19 cellular contexts compared by ENCODE assay signal in genomic region chr3:30180305-30181275, GRCh38.
DNase-seq lines count a peak whose midpoint lies in the region; FAIRE-seq and TF ChIP-seq lines count a peak whose summit lies in the region.
"Had no signal": no experiment of that assay in that cellular context is flagged by ENCODE, and none has a peak within 500 bp of the region (broad histone marks: within the 10 kb centered on the region; RNA-seq: fewer than 3 reads in every experiment).

No MANE protein-coding gene starts in this region.

- 88% methylated on average over 5 of the region's 5 CpGs; no CpG with 5 or more reads in 1 of the 2 experiments for WGBS in H1 (ENCODE audit: extremely low coverage in 1 of 2, insufficient coverage in 1 of 2, insufficient read length in 1 of 2, insufficient replicate concordance in 2 of 2, low coverage in 1 of 2, low lambda C conversion rate in 2 of 2, missing lambda C conversion rate in 1 of 2), 2 experiments

- H3K27me3 ChIP-seq in H1 (replicated peaks in 1 of 4; ENCODE audit: control insufficient read depth in 3 of 4, extremely low read depth in 1 of 4, insufficient read depth in 3 of 4, low read length in 3 of 4) (no peaks in the 10 kb centered on the region), osteoblast (ENCODE audit: insufficient read depth, low read length) (no peaks in the 10 kb centered on the region), vagina (no peaks in the 10 kb centered on the region)
- H3K27me3 ChIP-seq: cardiac muscle cell, gastrocnemius medialis, tibial artery had no signal

- H4K91ac ChIP-seq in H1 (replicated peaks; ENCODE audit: insufficient read length, low read length), result no peak overlapping the region

- no peak for TF ChIP-seq RAD21 in H1 (IDR thresholded peaks at IDR 0.05 in 1 of 2, conservative IDR thresholded peaks at IDR 0.05 in 1 of 2; ENCODE audit: low read depth in 2 of 2, low read length in 2 of 2)

- no peak overlapping the region for H4K8ac ChIP-seq in H1 (ENCODE audit: extremely low read depth, insufficient read depth, low read length)

- no peak for TF ChIP-seq CTCF in H1 (IDR thresholded peaks at IDR 0.05; ENCODE audit: control extremely low read depth in 1 of 3, insufficient read depth in 1 of 3, low read depth in 1 of 3, low read length in 3 of 3)
- TF ChIP-seq CTCF in osteoblast (IDR thresholded peaks at IDR 0.05; ENCODE audit: extremely low read depth, low read depth, low read length), result no peak
- no peak for TF ChIP-seq CTCF in vagina (IDR thresholded peaks at IDR 0.05)
- no peak for TF ChIP-seq CTCF in glutamatergic neuron (IDR thresholded peaks at IDR 0.05; ENCODE audit: partially characterized antibody, unreplicated experiment)

- intact Hi-C loops in vagina (cut with DNase I), result no loop called here

- H2BK15ac ChIP-seq in H1 (ENCODE audit: low read length), result no peak overlapping the region

- no peaks in the 10 kb centered on the region for H3K4me1 ChIP-seq in H1 (replicated peaks in 1 of 4; ENCODE audit: control insufficient read depth in 3 of 4, insufficient read depth in 4 of 4, low read length in 3 of 4)
- H3K4me1 ChIP-seq in osteoblast (ENCODE audit: insufficient read depth, low read length), result peaks cover 7% of the 10 kb centered on the region
- H3K4me1 ChIP-seq in vagina, result no peaks in the 10 kb centered on the region
- H3K4me1 ChIP-seq: gastrocnemius medialis, tibial artery had no signal

- FAIRE-seq in H1 (lab: Jason Lieb, UNC), result no peak

- no peak overlapping the region for H2BK5ac ChIP-seq in H1 (ENCODE audit: low read depth, low read length)

- TF ChIP-seq EP300 in H1 (IDR thresholded peaks at IDR 0.05; ENCODE audit: borderline replicate concordance in 1 of 2, low read depth in 2 of 2, low read length in 2 of 2), result no peak

- DNase-seq in HCEC 1CT (peak; percentile 57), NOMO-1 treated with dmso at 0.1 percent for 144 hours (lab: John Stamatoyannopoulos, UW; ENCODE audit: unreplicated experiment) (peak; percentile 51), H1 (ENCODE audit: low read depth in 1 of 2, low spot score in 2 of 2) (no peak), osteoblast (ENCODE audit: insufficient read length, low spot score, missing footprints) (peak; percentile 31), cerebellar nuclear complex (lab: John Stamatoyannopoulos, UW) (no peak), vagina (ENCODE audit: extremely low spot score in 2 of 2) (no peak), glutamatergic neuron (no peak)
- DNase-seq: activated CD4-positive, alpha-beta T cell treated with anti-CD3 and anti-CD28 coated beads for 4 hours; activated T-cell treated with anti-CD3 and anti-CD28 coated beads for 4 hours; CD4-positive, alpha-beta T cell; DND-41; effector memory CD4-positive, alpha-beta T cell; gastrocnemius medialis; NCI-H2029; NCI-H748 treated with DMSO at 0.1 percent for 48 hours; stimulated activated CD4-positive, alpha-beta T cell treated with anti-CD3 and anti-CD28 coated beads, Interleukin-4, amount 100 ng/mL, for 24 hours; tibial artery had no signal

- no peaks in the 10 kb centered on the region for H3K36me3 Mint-ChIP-seq in glutamatergic neuron (ENCODE audit: unreplicated experiment)

- H3K4me2 ChIP-seq in H1 (ENCODE audit: insufficient read depth in 1 of 2, low read depth in 2 of 2, low read length in 2 of 2), result no peak overlapping the region
- H3K4me2 ChIP-seq in osteoblast (ENCODE audit: insufficient read depth, low read length), result peak overlapping the region; percentile 22

- no peaks in the 10 kb centered on the region for H3K9me3 Mint-ChIP-seq in glutamatergic neuron (ENCODE audit: unreplicated experiment)
- H3K9me3 Mint-ChIP-seq: activated naive CD4-positive, alpha-beta T cell treated with anti-CD3 and anti-CD28 coated beads, Interleukin-2, amount 50 U/mL, for 24 hours; CD4-positive, alpha-beta T cell had no signal

- no peak overlapping the region for H3K18ac ChIP-seq in H1 (ENCODE audit: extremely low read depth, low read length)

- TF ChIP-seq POLR2A in H1 (IDR thresholded peaks at IDR 0.05; ENCODE audit: control extremely low read depth in 1 of 2, low read depth in 2 of 2, low read length in 2 of 2), result no peak
- no peak for TF ChIP-seq POLR2A in vagina (IDR thresholded peaks at IDR 0.05)

- no peak overlapping the region for H2AK5ac ChIP-seq in H1 (ENCODE audit: low read depth, low read length)

- H3K9ac ChIP-seq in H1 (replicated peaks in 1 of 4; ENCODE audit: extremely low read depth in 1 of 4, low read depth in 3 of 4, low read length in 3 of 4), result no peak overlapping the region

- no peak overlapping the region for H3K23ac ChIP-seq in H1 (ENCODE audit: insufficient read length)

- H2AFZ ChIP-seq in H1 (ENCODE audit: low read length) (peak overlapping the region; percentile 19; the same call in 1 of the 2 replicates), osteoblast (ENCODE audit: low read length) (no peak overlapping the region)

- H2BK120ac ChIP-seq in H1 (replicated peaks; ENCODE audit: low read depth, low read length), result no peak overlapping the region

- H3K9me3 ChIP-seq in H1 (ENCODE audit: insufficient read depth in 2 of 2, low read depth in 1 of 2, low read length in 1 of 2) (no peaks in the 10 kb centered on the region), osteoblast (ENCODE audit: low read depth, low read length) (no peaks in the 10 kb centered on the region), vagina (no peaks in the 10 kb centered on the region)
- H3K9me3 ChIP-seq: gastrocnemius medialis, tibial artery had no signal

- H3K36me3 ChIP-seq in H1 (ENCODE audit: control insufficient read depth in 2 of 4, insufficient read depth in 4 of 4, low read length in 3 of 4) (no peaks in the 10 kb centered on the region), osteoblast (ENCODE audit: insufficient read depth, low read length) (no peaks in the 10 kb centered on the region), vagina (no peaks in the 10 kb centered on the region)
- H3K36me3 ChIP-seq: cardiac muscle cell, gastrocnemius medialis, tibial artery had no signal

- H3K27ac ChIP-seq in H1 (ENCODE audit: low read depth, low read length), result no peak overlapping the region
- peak overlapping the region; percentile 10 for H3K27ac ChIP-seq in osteoblast (ENCODE audit: low read depth, low read length)
- no peak overlapping the region for H3K27ac ChIP-seq in vagina
- H3K27ac ChIP-seq: cardiac muscle cell, gastrocnemius medialis, tibial artery had no signal

- no peak overlapping the region for H2BK12ac ChIP-seq in H1 (ENCODE audit: low read depth, low read length)

- no peaks in the 10 kb centered on the region for H3K27me3 Mint-ChIP-seq in glutamatergic neuron (ENCODE audit: unreplicated experiment)

- no peaks in the 10 kb centered on the region for H3K79me1 ChIP-seq in H1 (ENCODE audit: low read depth, low read length)

- no peaks in the 10 kb centered on the region for H3K79me2 ChIP-seq in H1 (ENCODE audit: control insufficient read depth in 1 of 2, insufficient read depth in 2 of 2, low read length in 2 of 2)
- no peaks in the 10 kb centered on the region for H3K79me2 ChIP-seq in osteoblast (ENCODE audit: insufficient read depth, low read length)

- no peak overlapping the region for H3K4me3 Mint-ChIP-seq in glutamatergic neuron (ENCODE audit: unreplicated experiment)
- H3K4me3 Mint-ChIP-seq: activated naive CD4-positive, alpha-beta T cell treated with anti-CD3 and anti-CD28 coated beads, Interleukin-2, amount 50 U/mL, for 24 hours; CD4-positive, alpha-beta T cell had no signal

- H4K20me1 ChIP-seq in H1 (replicated peaks in 1 of 2; ENCODE audit: control insufficient read depth in 1 of 2, insufficient read depth in 2 of 2, low read length in 2 of 2) (no peaks in the 10 kb centered on the region), osteoblast (ENCODE audit: insufficient read depth, low read length) (no peaks in the 10 kb centered on the region)

- H3K4me1 Mint-ChIP-seq in glutamatergic neuron (ENCODE audit: low read depth, unreplicated experiment), result peaks cover 3% of the 10 kb centered on the region
- H3K4me1 Mint-ChIP-seq: activated naive CD4-positive, alpha-beta T cell treated with anti-CD3 and anti-CD28 coated beads, Interleukin-2, amount 50 U/mL, for 24 hours had no signal

- no peak overlapping the region for H3K56ac ChIP-seq in H1 (replicated peaks; ENCODE audit: insufficient read length, low read depth, low read length)

- H2BK20ac ChIP-seq in H1 (ENCODE audit: low read length), result no peak overlapping the region

- no peaks in the 10 kb centered on the region for H3K23me2 ChIP-seq in H1 (ENCODE audit: low read depth, low read length)

- no peak overlapping the region for H3K27ac Mint-ChIP-seq in glutamatergic neuron (ENCODE audit: unreplicated experiment)
- H3K27ac Mint-ChIP-seq: activated naive CD4-positive, alpha-beta T cell treated with anti-CD3 and anti-CD28 coated beads, Interleukin-2, amount 50 U/mL, for 24 hours; CD4-positive, alpha-beta T cell had no signal

- H3K4ac ChIP-seq in H1 (replicated peaks; ENCODE audit: insufficient read length, low read depth, low read length), result no peak overlapping the region

- H3K4me3 ChIP-seq in H1 (ENCODE audit: extremely low read depth in 1 of 4, insufficient read depth in 2 of 4, low read depth in 3 of 4, low read length in 4 of 4) (no peak overlapping the region), osteoblast (ENCODE audit: insufficient read depth, low read length) (no peak overlapping the region), vagina (no peak overlapping the region)
- H3K4me3 ChIP-seq: cardiac muscle cell, gastrocnemius medialis, tibial artery had no signal

- CTCF ChIA-PET in H1 (lab: Charles Lee; ENCODE audit: partially characterized antibody), result interaction anchor here (1.1 to 2.6 kb wide), 5 partner anchors 9 to 513 kb away, joined by 3 to 11 read pairs (median 4); no protein-coding TSS in a partner anchor

- no peak overlapping the region for H3K14ac ChIP-seq in H1 (ENCODE audit: insufficient read length)

- no peak overlapping the region for H4K5ac ChIP-seq in H1 (ENCODE audit: insufficient read length, low read depth, low read length)

- POLR2A ChIA-PET in H1 (lab: Charles Lee; ENCODE audit: partially characterized antibody), result no interaction called here

TF ChIP-seq in H1, 55 proteins besides CTCF, POLR2A, EP300 and RAD21 (continues in another document):
- TF ChIP-seq ZNF274 (IDR thresholded peaks at IDR 0.05; ENCODE audit: borderline replicate concordance, extremely low read depth, low read length) (no peak), RXRA (IDR thresholded peaks at IDR 0.05; ENCODE audit: insufficient read depth, low read depth, low read length) (no peak), NRF1 (IDR thresholded peaks at IDR 0.05; ENCODE audit: low read depth, low read length) (no peak), RNF2 (IDR thresholded peaks at IDR 0.05; ENCODE audit: borderline replicate concordance, low read depth, low read length, missing control alignments, poor library complexity, severe bottlenecking) (no peak), ASH2L (IDR thresholded peaks at IDR 0.05; ENCODE audit: low read length) (no peak), TEAD4 (IDR thresholded peaks at IDR 0.05; ENCODE audit: low read depth, low read length) (no peak), CEBPB (IDR thresholded peaks at IDR 0.05; ENCODE audit: low read depth, low read length) (no peak)

Comparison
In these comparisons a context has a peak if more than half of its experiments do, and no peak if none do; other contexts are left out.
1. DNase-seq: peak in HCEC 1CT (single experiment), NOMO-1 treated with dmso at 0.1 percent for 144 hours (single experiment) and osteoblast (single experiment); none in H1 (0 of 2), cerebellar nuclear complex (0 of 2), vagina (0 of 2) and glutamatergic neuron (single experiment).